8 cellular contexts compared by ENCODE assay signal in genomic region chr21:29232601-29233541, GRCh38.
DNase-seq lines count a peak whose midpoint lies in the region; ATAC-seq and TF ChIP-seq lines count a peak whose summit lies in the region.

No MANE protein-coding gene starts in this region.

- ATAC-seq in GM19438 (IDR thresholded peaks at IDR 0.05; ENCODE audit: low read depth, unreplicated experiment): peak; percentile 12

- no peaks in the 10 kb centered on the region for H3K4me1 ChIP-seq in BE2C

- no peaks in the 10 kb centered on the region for H3K9me3 ChIP-seq in BE2C

- 46 to 57% methylated on average over 10 of the region's 10 CpGs for WGBS in lower leg skin, 2 donors

- no peak overlapping the region for H3K4me3 ChIP-seq in BE2C (ENCODE audit: low read depth, low read length)
- H3K4me3 ChIP-seq in coronary artery: no peak overlapping the region
- no peak overlapping the region for H3K4me3 ChIP-seq in lower leg skin (ENCODE audit: low read depth, poor library complexity, severe bottlenecking)

- TF ChIP-seq CTCF in BE2C (IDR thresholded peaks at IDR 0.05; ENCODE audit: low read depth, low read length): peak; percentile 20; the same call in 1 of the 2 replicates
- TF ChIP-seq CTCF in coronary artery (IDR thresholded peaks at IDR 0.05): no peak
- no peak for TF ChIP-seq CTCF in lower leg skin (IDR thresholded peaks at IDR 0.05)

- peaks cover 18% of the 10 kb centered on the region for H3K27me3 ChIP-seq in BE2C

- TF ChIP-seq POLR2A in erythroblast (IDR thresholded peaks at IDR 0.05; ENCODE audit: low read length) (no peak), lower leg skin (IDR thresholded peaks at IDR 0.05) (no peak)

- H3K36me3 ChIP-seq in BE2C: no peaks in the 10 kb centered on the region

- intact Hi-C loops in lower leg skin (cut with DNase I; ENCODE audit: low total_unique reads): no loop called here

- no peak for DNase-seq in BE2C
- peak; percentile 73 for DNase-seq in MV-4-11 (lab: John Stamatoyannopoulos, UW)
- DNase-seq in erythroblast (lab: John Stamatoyannopoulos, UW): peak; percentile 41 to 63
- no peak for DNase-seq in NCI-H1417 treated with DMSO at 0.1 percent for 48 hours (lab: John Stamatoyannopoulos, UW)
- no peak for DNase-seq in coronary artery (ENCODE audit: low spot score)
- no peak for DNase-seq in lower leg skin (ENCODE audit: low spot score in 2 of 2)
- DNase-seq in SK-N-DZ (ENCODE audit: low spot score): no peak

- H3K27ac ChIP-seq in coronary artery: no peak overlapping the region

Comparison
In these comparisons a context has a peak if more than half of its experiments do, and no peak if none do; other contexts are left out.
1. DNase-seq: peak in MV-4-11 (single experiment) and erythroblast (2 of 2); none in BE2C (single experiment), NCI-H1417 treated with DMSO at 0.1 percent for 48 hours (single experiment), coronary artery (single experiment), lower leg skin (0 of 2) and SK-N-DZ (single experiment).